Comparison of ENCODE assay signal across 8 cellular contexts in genomic region chr11:68459886-68460740, GRCh38. TPM values are rescaled to one million over a fixed set of nuclear protein-coding genes. Genes with fewer than 3 reads are reported as not detected.
DNase-seq lines count a peak whose midpoint lies in the region; ATAC-seq, FAIRE-seq and TF ChIP-seq lines count a peak whose summit lies in the region.

No MANE protein-coding gene starts in this region.

- H3K4me1 ChIP-seq in uterus: peaks cover 20 to 22% of the 10 kb centered on the region in 2 donors

- in situ Hi-C loops in astrocyte of the cerebellum (cut with HindIII; ENCODE audit: low sequenced_read_pairs): no loop called here

- TF ChIP-seq POLR2A in uterus (IDR thresholded peaks at IDR 0.05): no peak

- H3K4me3 ChIP-seq in astrocyte of the cerebellum (ENCODE audit: low read depth, low read length) (peak overlapping the region; percentile 79), uterus (peak overlapping the region; percentile 65 to 100)

- DNase-seq in GM18507 (ENCODE audit: extremely low spot score, insufficient read length, low read depth) (peak; percentile 97), NCI-H2029 (lab: John Stamatoyannopoulos, UW) (peak; percentile 98), T-helper 22 cell (ENCODE audit: low read depth) (peak; percentile 93), astrocyte of the cerebellum (ENCODE audit: low read depth) (peak; percentile 100), hepatic stellate cell (ENCODE audit: low spot score) (peak; percentile 99), putamen (ENCODE audit: low spot score) (peak; percentile 99), uterus (peak; percentile 98 to 99)

- ATAC-seq in HG02981 (IDR thresholded peaks at IDR 0.05; ENCODE audit: unreplicated experiment): peak; percentile 81

- intact Hi-C loops in uterus (cut with DNase I; ENCODE audit: low total_unique reads): no loop called here

- H3K9me3 ChIP-seq in uterus: no peaks in the 10 kb centered on the region

- no peaks in the 10 kb centered on the region for H3K36me3 ChIP-seq in uterus

- TF ChIP-seq CTCF in astrocyte of the cerebellum (IDR thresholded peaks at IDR 0.05; ENCODE audit: low read depth, low read length, missing control alignments): no peak
- TF ChIP-seq CTCF in uterus (IDR thresholded peaks at IDR 0.05): peak in 1 of 4 experiments; percentile 6

- no peaks in the 10 kb centered on the region for H3K27me3 ChIP-seq in uterus

- peak overlapping the region; percentile 92 to 99 for H3K27ac ChIP-seq in uterus

- peak; percentile 84 for FAIRE-seq in GM18507 (lab: Jason Lieb, UNC)

RNA-seq across cellular contexts. Expression of gene PPP6R3, which starts 0.4 kb away (rescaled TPM):
- 100 to 1,000 TPM in 3 of 4 donors, 10 to 100 TPM in 1; 90.7 to 253 (median 164) TPM for total RNA-seq in uterus

Comparison
In these comparisons a context has a peak if more than half of its experiments do, and no peak if none do; other contexts are left out.
1. Peak in every context shown above with its lines: DNase-seq, ATAC-seq, H3K4me3 ChIP-seq and H3K27ac ChIP-seq.